8 cellular contexts compared by ENCODE assay signal in the genomic region with DNA sequence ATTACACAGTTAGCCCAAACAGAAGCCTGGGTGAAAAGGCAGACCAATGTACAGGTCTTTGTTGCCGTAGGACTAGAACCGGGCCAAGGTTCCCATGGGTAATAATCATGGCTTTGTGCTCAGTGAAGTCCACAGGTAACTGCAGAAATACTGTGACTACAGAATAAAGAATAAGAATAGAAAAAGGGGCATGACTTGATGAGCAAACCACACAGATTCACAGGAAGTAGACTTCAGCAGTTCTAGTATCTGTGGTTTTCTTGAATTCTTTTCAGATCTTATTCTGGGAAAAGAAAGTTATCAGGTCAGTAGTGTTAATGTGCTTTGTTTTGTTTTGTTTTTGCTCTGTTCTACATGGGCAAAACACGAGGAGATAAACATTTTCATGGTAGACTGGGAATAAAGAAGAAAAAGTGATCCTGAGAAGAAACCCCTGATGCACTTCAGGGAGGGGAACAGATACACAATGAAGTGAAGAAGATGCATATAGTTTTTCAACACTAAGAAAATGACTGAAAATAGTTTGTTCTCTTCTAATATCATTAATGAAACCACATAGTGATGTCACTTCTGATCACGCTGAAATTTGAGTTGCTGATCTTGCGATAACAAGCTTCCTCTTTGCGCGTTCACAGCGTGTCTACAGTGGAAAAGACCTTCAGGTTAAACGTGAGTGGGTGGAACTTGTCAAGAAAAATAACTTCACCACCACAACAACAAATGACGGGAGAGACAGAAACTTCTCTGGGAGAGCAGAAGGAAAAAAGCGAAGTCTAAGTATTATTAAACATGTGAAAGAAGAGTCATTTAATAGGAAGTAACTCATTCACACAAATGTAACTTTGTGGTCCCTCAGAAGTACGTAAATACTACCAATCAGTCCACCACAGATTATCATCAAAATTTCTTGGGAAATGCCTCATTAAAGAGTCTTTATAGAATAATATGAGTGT.
DNase-seq lines count a peak whose midpoint lies in the region; ATAC-seq and TF ChIP-seq lines count a peak whose summit lies in the region.

No MANE protein-coding gene starts in this region.

- H3K9me3 Mint-ChIP-seq in endodermal cell = no peaks in the 10 kb centered on the region

- H3K27me3 ChIP-seq in BLaER1 (no peaks in the 10 kb centered on the region), endodermal cell (ENCODE audit: control insufficient read depth, insufficient read depth, low read length, poor library complexity, severe bottlenecking) (no peaks in the 10 kb centered on the region)

- H3K36me3 ChIP-seq in BLaER1 (no peaks in the 10 kb centered on the region), endodermal cell (ENCODE audit: control insufficient read depth, insufficient read depth, low read length) (no peaks in the 10 kb centered on the region)

- H3K27ac Mint-ChIP-seq in endodermal cell = no peak overlapping the region

- WGBS in endodermal cell (ENCODE audit: insufficient coverage in 1 of 2, insufficient read length in 1 of 2), 2 experiments = 90 to 95% methylated on average over 4 to 10 of the region's 12 CpGs

- H3K4me3 ChIP-seq in BLaER1 = peak overlapping the region; percentile 50
- no peak overlapping the region for H3K4me3 ChIP-seq in endodermal cell (ENCODE audit: low read length)

- no peak overlapping the region for H3K4me3 Mint-ChIP-seq in endodermal cell

- DNase-seq in activated T-cell treated with anti-CD3 and anti-CD28 coated beads for 4 hours (peak; percentile 49), endodermal cell (no peak), substantia nigra (lab: John Stamatoyannopoulos, UW) (no peak), NCI-H1417 (lab: John Stamatoyannopoulos, UW) (no peak)
- peak; percentile 71 for DNase-seq in stimulated activated CD4-positive, alpha-beta T cell treated with anti-CD3 and anti-CD28 coated beads, Interleukin-15, amount 100 ng/mL, for 24 hours

- H3K9me3 ChIP-seq in BLaER1 (no peaks in the 10 kb centered on the region; the same call in 1 of the 2 replicates), endodermal cell (ENCODE audit: control insufficient read depth, low read length) (no peaks in the 10 kb centered on the region)

- no peaks in the 10 kb centered on the region for H3K4me1 Mint-ChIP-seq in endodermal cell

- H3K27me3 Mint-ChIP-seq in endodermal cell (ENCODE audit: insufficient read depth) = no peaks in the 10 kb centered on the region

- H3K9ac ChIP-seq in BLaER1 (peak overlapping the region; percentile 45; the same call in 1 of the 2 replicates), endodermal cell (ENCODE audit: extremely low read depth, low read length, poor library complexity, severe bottlenecking) (no peak overlapping the region)

- peak overlapping the region; percentile 39; the same call in 1 of the 2 replicates for H3K27ac ChIP-seq in BLaER1
- no peak overlapping the region for H3K27ac ChIP-seq in endodermal cell (ENCODE audit: low read depth, low read length)
- H3K27ac ChIP-seq in substantia nigra (ENCODE audit: low read depth, low read length, poor library complexity, severe bottlenecking) = no peak overlapping the region

- TF ChIP-seq CTCF in endodermal cell (conservative IDR thresholded peaks at IDR 0.05) = no peak

- H3K4me2 ChIP-seq in BLaER1 = peak overlapping the region; percentile 84

- no peaks in the 10 kb centered on the region for H4K20me1 ChIP-seq in BLaER1

- no peaks in the 10 kb centered on the region for H3K36me3 Mint-ChIP-seq in endodermal cell (ENCODE audit: low read depth)

- H3K4me1 ChIP-seq in BLaER1 (peaks cover 48% of the 10 kb centered on the region), endodermal cell (ENCODE audit: control insufficient read depth, insufficient read depth, low read length) (no peaks in the 10 kb centered on the region)

- ATAC-seq in GM19467 (IDR thresholded peaks at IDR 0.05; ENCODE audit: unreplicated experiment) = peak; percentile 84
- peak; percentile 81 for ATAC-seq in HG03565 (IDR thresholded peaks at IDR 0.05; ENCODE audit: unreplicated experiment)

Comparison
In these comparisons a context has a peak if more than half of its experiments do, and no peak if none do; other contexts are left out.
1. DNase-seq: peak in activated T-cell treated with anti-CD3 and anti-CD28 coated beads for 4 hours (single experiment) and stimulated activated CD4-positive, alpha-beta T cell treated with anti-CD3 and anti-CD28 coated beads, Interleukin-15, amount 100 ng/mL, for 24 hours (single experiment); none in endodermal cell (single experiment), substantia nigra (0 of 49) and NCI-H1417 (0 of 3).